In genomic region chrX:47233333-47234113, GRCh38 we compare ENCODE assay signal across 8 cellular contexts. TPM values are rescaled to one million over a fixed set of nuclear protein-coding genes. Genes with fewer than 3 reads are reported as not detected.
A peak's percentile ranks its signal among the peaks of the same experiment; 100 is the strongest.
DNase-seq lines count a peak whose midpoint lies in the region; ATAC-seq and TF ChIP-seq lines count a peak whose summit lies in the region.

No MANE protein-coding gene starts in this region.

- peak overlapping the region; percentile 99 for H3K27ac ChIP-seq in temporal lobe (ENCODE audit: low read depth, low read length)

- DNase-seq in GM06990 (ENCODE audit: extremely low read depth, insufficient read length): peak; percentile 94
- DNase-seq in NB4 (ENCODE audit: low read depth): peak; percentile 96
- peak; percentile 94 for DNase-seq in SK-N-DZ (ENCODE audit: low spot score)
- DNase-seq in activated naive CD4-positive, alpha-beta T cell treated with anti-CD3 and anti-CD28 coated beads, Interleukin-2, amount 50 U/mL, for 16 hours: peak; percentile 91
- peak; percentile 68 for DNase-seq in glomerular endothelial cell (ENCODE audit: extremely low read depth, low read depth, low spot score)
- peak; percentile 92 for DNase-seq in occipital lobe (lab: John Stamatoyannopoulos, UW)

- TF ChIP-seq CTCF in GM06990 (IDR thresholded peaks at IDR 0.05; ENCODE audit: insufficient read depth, low read length, poor library complexity, severe bottlenecking): no peak
- TF ChIP-seq CTCF in NB4 (IDR thresholded peaks at IDR 0.05; ENCODE audit: low read depth, low read length): no peak

- no peaks in the 10 kb centered on the region; the same call in 1 of the 2 replicates for H3K36me3 ChIP-seq in GM06990 (ENCODE audit: control insufficient read depth, insufficient read depth, low read length)

- peak; percentile 76 for ATAC-seq in HG02571 (IDR thresholded peaks at IDR 0.05; ENCODE audit: unreplicated experiment)

- H3K4me3 ChIP-seq in GM06990 (replicated peaks; ENCODE audit: low read depth, low read length) (peak overlapping the region; percentile 71), NB4 (ENCODE audit: low read depth, low read length) (peak overlapping the region; percentile 93)

- TF ChIP-seq POLR2A in NB4 (IDR thresholded peaks at IDR 0.05; ENCODE audit: extremely low read depth, insufficient read length): no peak

- H3K27me3 ChIP-seq in GM06990 (replicated peaks; ENCODE audit: control insufficient read depth, insufficient read depth, low read length): no peaks in the 10 kb centered on the region

RNA-seq across cellular contexts. Expression of gene USP11, which starts 0.7 kb away (rescaled TPM):
- polyA plus RNA-seq in SK-N-DZ (2014; cell fraction: cytosol; rRNA removed): 75.5 and 78.1 TPM in 2 replicates
- polyA plus RNA-seq in SK-N-DZ (2014; cell fraction: nucleus; rRNA removed): 106 and 131 TPM in 2 replicates
- total RNA-seq in glomerular endothelial cell (23.6 and 45.0 TPM in 2 replicates), occipital lobe (131 TPM), temporal lobe (176 TPM)

RNA-seq across cellular contexts. Expression of gene CDK16, which starts 15.0 kb away (rescaled TPM):
- 80.1 and 95.4 TPM in 2 replicates for polyA plus RNA-seq in SK-N-DZ (2014; cell fraction: cytosol; rRNA removed)
- 186 and 231 TPM in 2 replicates for polyA plus RNA-seq in SK-N-DZ (2014; cell fraction: nucleus; rRNA removed)
- total RNA-seq in glomerular endothelial cell (112 and 145 TPM in 2 replicates), occipital lobe (63.5 TPM), temporal lobe (65.6 TPM)

RNA-seq across cellular contexts. Expression of gene UBA1, which starts 39.9 kb away (rescaled TPM):
- 199 and 202 TPM in 2 replicates for polyA plus RNA-seq in SK-N-DZ (2014; cell fraction: cytosol; rRNA removed)
- 118 and 153 TPM in 2 replicates for polyA plus RNA-seq in SK-N-DZ (2014; cell fraction: nucleus; rRNA removed)
- total RNA-seq in glomerular endothelial cell: 252 and 278 TPM in 2 replicates
- 127 TPM for total RNA-seq in occipital lobe
- 149 TPM for total RNA-seq in temporal lobe

Comparison
In these comparisons a context has a peak if more than half of its experiments do, and no peak if none do; other contexts are left out.
1. Peak in every context shown above with its lines: DNase-seq, ATAC-seq, H3K4me3 ChIP-seq and H3K27ac ChIP-seq.